Comparison of ENCODE assay signal across 11 cellular contexts in the genomic region with DNA sequence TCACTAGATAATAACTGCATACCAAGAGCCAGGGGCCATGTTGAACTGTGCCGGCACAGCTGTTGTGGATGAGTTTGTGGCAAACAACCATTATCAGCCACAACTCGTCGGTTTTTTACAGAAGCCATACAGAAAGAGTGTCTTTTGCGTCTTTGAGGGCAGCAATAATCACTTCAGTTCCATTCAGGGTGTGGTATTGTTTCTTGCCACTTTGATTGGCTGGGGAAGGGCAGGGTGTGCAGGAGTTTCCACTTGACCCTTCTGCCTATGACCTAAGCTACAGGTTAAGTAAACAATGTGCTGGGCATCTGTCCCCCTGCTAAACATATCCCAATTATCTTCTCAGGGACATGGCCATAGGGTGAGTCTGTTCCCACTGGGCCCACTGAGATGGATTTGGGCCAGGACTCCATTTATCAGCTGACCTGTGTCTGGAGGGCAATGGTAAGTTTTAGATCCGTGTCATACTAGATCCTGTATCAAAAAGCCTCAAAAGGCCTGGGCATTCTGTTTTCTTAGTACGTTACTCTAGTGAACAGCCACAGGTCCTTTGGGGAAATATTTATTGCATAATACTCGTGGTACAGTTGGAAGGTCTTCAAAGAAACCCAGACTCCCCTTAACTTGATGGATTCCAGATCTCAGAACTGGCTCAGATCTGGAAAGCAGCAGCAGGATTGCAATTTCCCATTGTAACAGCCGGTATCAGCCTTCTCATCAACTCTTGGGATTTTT. TPM values are rescaled to one million over a fixed set of nuclear protein-coding genes. Genes with fewer than 3 reads are reported as not detected.
A peak's percentile ranks its signal among the peaks of the same experiment; 100 is the strongest.
DNase-seq lines count a peak whose midpoint lies in the region; ATAC-seq, FAIRE-seq and TF ChIP-seq lines count a peak whose summit lies in the region.
"Had no signal": no experiment of that assay in that cellular context is flagged by ENCODE, and none has a peak within 500 bp of the region (broad histone marks: within the 10 kb centered on the region; RNA-seq: fewer than 3 reads in every experiment).

No MANE protein-coding gene starts in this region.

- peak overlapping the region; percentile 17 to 76 (median 56) for H3K27ac ChIP-seq in gastroesophageal sphincter
- H3K27ac ChIP-seq in rectal smooth muscle tissue (ENCODE audit: low read depth, low read length): peak overlapping the region; percentile 80
- H3K27ac ChIP-seq: PC-9 had no signal

- ATAC-seq in SK-N-SH treated with all-trans-retinoic acid at 6 μM for 48 hours (peak; percentile 65), gastroesophageal sphincter (peak; percentile 90), GM19351 (IDR thresholded peaks at IDR 0.05; ENCODE audit: unreplicated experiment) (no peak), GM21576 (IDR thresholded peaks at IDR 0.05; ENCODE audit: unreplicated experiment) (no peak)
- ATAC-seq: activated T-cell treated with anti-CD3 and anti-CD28 coated beads, Interleukin-2, amount 50 U/mL, for 4 hours had no signal

- H3K4me1 ChIP-seq in gastroesophageal sphincter (peaks cover 0 to 19% (median 0%) of the 10 kb centered on the region in 3 donors), rectal smooth muscle tissue (ENCODE audit: control insufficient read depth, insufficient read depth, low read length) (peaks cover 10% of the 10 kb centered on the region)

- no peak for TF ChIP-seq EP300 in gastroesophageal sphincter (IDR thresholded peaks at IDR 0.05)

- no peak overlapping the region for H3K9ac ChIP-seq in rectal smooth muscle tissue (ENCODE audit: low read length)

- TF ChIP-seq POLR2A in gastroesophageal sphincter (IDR thresholded peaks at IDR 0.05) (no peak), GM12891 (IDR thresholded peaks at IDR 0.05; ENCODE audit: low read depth, low read length) (no peak)

- H3K27me3 ChIP-seq in gastroesophageal sphincter (no peaks in the 10 kb centered on the region), rectal smooth muscle tissue (ENCODE audit: control insufficient read depth, insufficient read depth, low read length) (no peaks in the 10 kb centered on the region)

- no peak for FAIRE-seq in GM12891 (lab: Jason Lieb, UNC)

- H3K36me3 ChIP-seq in gastroesophageal sphincter (peaks cover 0 to 84% of the 10 kb centered on the region in 2 donors), rectal smooth muscle tissue (ENCODE audit: control insufficient read depth, insufficient read depth, low read length) (peaks cover 22% of the 10 kb centered on the region)

- no peak for TF ChIP-seq CTCF in gastroesophageal sphincter (IDR thresholded peaks at IDR 0.05)

- 30 to 52% methylated on average over 8 of the region's 8 CpGs for WGBS in gastroesophageal sphincter (ENCODE audit: low coverage in 1 of 2), 2 donors

- DNase-seq in GM03348 (ENCODE audit: low spot score): peak; percentile 58
- no peak for DNase-seq in GM12891 (ENCODE audit: insufficient read length, low spot score)
- DNase-seq in NCI-H82 treated with DMSO at 0.1 percent for 48 hours (lab: John Stamatoyannopoulos, UW; ENCODE audit: unreplicated experiment): no peak
- DNase-seq: activated T-cell treated with anti-CD3 and anti-CD28 coated beads, Interleukin-2, amount 50 U/mL, for 4 hours; H7; PC-9 had no signal

- no peak overlapping the region for H3K4me3 ChIP-seq in gastroesophageal sphincter
- H3K4me3 ChIP-seq in rectal smooth muscle tissue (ENCODE audit: low read length): no peak overlapping the region
- H3K4me3 ChIP-seq: PC-9 had no signal

- H3K9me3 ChIP-seq in gastroesophageal sphincter: peaks cover 0 to 4% (median 0%) of the 10 kb centered on the region in 3 donors

TF ChIP-seq in SK-N-SH treated with all-trans-retinoic acid at 6 μM for 48 hours, 23 proteins besides CTCF, POLR2A, EP300 and RAD21 (continues in another document):
- TF ChIP-seq BACH2 (CRISPR knock-in tag; IDR thresholded peaks at IDR 0.05; ENCODE audit: borderline replicate concordance) (no peak), ZFP3 (CRISPR knock-in tag; IDR thresholded peaks at IDR 0.05) (peak; percentile 66; the same call in 1 of the 2 replicates), SNAI2 (CRISPR knock-in tag; IDR thresholded peaks at IDR 0.05) (peak; percentile 91)
- TF ChIP-seq, protein P1, sequence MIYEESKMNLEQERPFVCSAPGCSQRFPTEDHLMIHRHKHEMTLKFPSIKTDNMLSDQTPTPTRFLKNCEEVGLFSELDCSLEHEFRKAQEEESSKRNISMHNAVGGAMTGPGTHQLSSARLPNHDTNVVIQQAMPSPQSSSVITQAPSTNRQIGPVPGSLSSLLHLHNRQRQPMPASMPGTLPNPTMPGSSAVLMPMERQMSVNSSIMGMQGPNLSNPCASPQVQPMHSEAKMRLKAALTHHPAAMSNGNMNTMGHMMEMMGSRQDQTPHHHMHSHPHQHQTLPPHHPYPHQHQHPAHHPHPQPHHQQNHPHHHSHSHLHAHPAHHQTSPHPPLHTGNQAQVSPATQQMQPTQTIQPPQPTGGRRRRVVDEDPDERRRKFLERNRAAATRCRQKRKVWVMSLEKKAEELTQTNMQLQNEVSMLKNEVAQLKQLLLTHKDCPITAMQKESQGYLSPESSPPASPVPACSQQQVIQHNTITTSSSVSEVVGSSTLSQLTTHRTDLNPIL (CRISPR knock-in tag; IDR thresholded peaks at IDR 0.05; ENCODE audit: low read depth): peak; percentile 73

TF ChIP-seq in GM12891, 5 proteins besides CTCF, POLR2A, EP300 and RAD21:
- TF ChIP-seq PAX5 (IDR thresholded peaks at IDR 0.05; ENCODE audit: insufficient read depth, low read length, severe bottlenecking) (no peak), SPI1 (IDR thresholded peaks at IDR 0.05; ENCODE audit: low read depth, low read length) (no peak), TAF1 (IDR thresholded peaks at IDR 0.05; ENCODE audit: low read depth, low read length) (no peak), POU2F2 (IDR thresholded peaks at IDR 0.05; ENCODE audit: low read depth, low read length) (no peak), POLR2AphosphoS5 (IDR thresholded peaks at IDR 0.05; ENCODE audit: low read depth, low read length) (no peak)

RNA-seq across cellular contexts. Expression of gene ZNF3, which starts 15.9 kb away (rescaled TPM):
- total RNA-seq in gastroesophageal sphincter: 10 to 100 TPM; 18.9 to 30.2 (median 20.6) TPM
- polyA plus RNA-seq in GM12891 (2012; ENCODE audit: low read depth, missing spikeins): 17.4 TPM

RNA-seq across cellular contexts. Expression of gene ZSCAN21, which starts 16.0 kb away (rescaled TPM):
- 10 to 100 TPM; 14.0 to 21.9 (median 20.9) TPM for total RNA-seq in gastroesophageal sphincter
- polyA plus RNA-seq in GM12891 (2012; ENCODE audit: low read depth, missing spikeins): 6.7 TPM

RNA-seq across cellular contexts. Expression of gene COPS6, which starts 23.1 kb away (rescaled TPM):
- 10 to 100 TPM; 40.7 to 83.6 (median 62.9) TPM for total RNA-seq in gastroesophageal sphincter
- polyA plus RNA-seq in GM12891 (2012; ENCODE audit: low read depth, missing spikeins): 80.2 TPM

RNA-seq across cellular contexts. Expression of gene MCM7, which starts 35.6 kb away (rescaled TPM):
- total RNA-seq in gastroesophageal sphincter: 10 to 100 TPM; 30.7 to 52.0 (median 45.1) TPM
- polyA plus RNA-seq in GM12891 (2012; ENCODE audit: low read depth, missing spikeins): 180 TPM

RNA-seq across cellular contexts. Expression of gene AP4M1, which starts 35.8 kb away (rescaled TPM):
- total RNA-seq in gastroesophageal sphincter: 10 to 100 TPM; 21.8 to 29.3 (median 24.7) TPM
- polyA plus RNA-seq in GM12891 (2012; ENCODE audit: low read depth, missing spikeins): 9.1 TPM

Comparison
In these comparisons a context has a peak if more than half of its experiments do, and no peak if none do; other contexts are left out.
1. ATAC-seq: peak in SK-N-SH treated with all-trans-retinoic acid at 6 μM for 48 hours (single experiment) and gastroesophageal sphincter (single experiment); none in GM19351 (single experiment) and GM21576 (single experiment).